In the genomic region with DNA sequence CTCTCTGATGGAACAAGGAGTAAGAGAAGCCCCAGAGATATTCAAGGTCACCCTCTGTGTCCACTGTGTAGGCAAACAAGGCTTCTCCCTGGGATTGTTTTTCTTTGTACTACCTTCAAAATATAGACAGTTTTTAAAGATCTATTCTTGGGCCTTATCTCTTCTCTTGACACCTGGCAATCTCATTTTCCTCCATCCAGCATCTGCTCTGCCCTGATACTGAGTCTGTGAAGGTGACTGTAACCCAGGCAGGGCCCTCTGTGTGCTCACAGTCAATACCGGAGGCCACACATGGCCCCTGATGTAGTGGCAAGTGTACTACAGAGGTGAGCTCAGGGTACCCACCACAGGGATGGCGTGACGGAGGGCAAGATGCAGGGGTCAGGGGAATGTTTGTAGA, we compare ENCODE assay signal across 32 cellular contexts.
"Had no signal": no experiment of that assay in that cellular context is flagged by ENCODE, and none has a peak within 500 bp of the region (broad histone marks: within the 10 kb centered on the region; RNA-seq: fewer than 3 reads in every experiment).

No MANE protein-coding gene starts in this region.

- H3K36me3 ChIP-seq: brain microvascular endothelial cell, esophagus muscularis mucosa, gastrocnemius medialis, heart right ventricle, WERI-Rb-1 had no signal

- H3K4me3 ChIP-seq: esophagus muscularis mucosa, gastrocnemius medialis, heart right ventricle had no signal

- H3K27ac ChIP-seq: brain microvascular endothelial cell, esophagus muscularis mucosa, foreskin keratinocyte, gastrocnemius medialis, heart right ventricle, WERI-Rb-1 had no signal

- H3K4me3 Mint-ChIP-seq: activated B cell treated with CpG ODN at 0.5 μM for 24 hours; activated CD8-positive, alpha-beta memory T cell treated with anti-CD3 and anti-CD28 coated beads, Interleukin-2, amount 10 ng/mL, durations not matched to agents 7 days and 5 days; activated CD8-positive, alpha-beta T cell treated with anti-CD3 and anti-CD28 coated beads for 36 hours; activated naive CD4-positive, alpha-beta T cell treated with anti-CD3 and anti-CD28 coated beads, Interleukin-2, amount 10 ng/mL, durations not matched to agents 7 days and 5 days; activated naive CD8-positive, alpha-beta T cell; activated T-helper 1 cell treated with anti-CD3 and anti-CD28 coated beads, Interleukin-12 subunit alpha, Interleukin-12 subunit beta, Interleukin-2, Interleukin-4 antibody, amounts not matched to agents 30 ng/mL and 10 ng/mL and 1 ng/mL, durations not matched to agents 14 hours and 24 hours and 36 hours; central memory CD8-positive, alpha-beta T cell; effector memory CD8-positive, alpha-beta T cell; T-helper 17 cell; T-helper 2 cell treated with Interferon-gamma antibody and Interleukin-4, amounts not matched to agents 5 μg/mL and 100 μg/mL, for 36 hours had no signal

- DNase-seq: activated B cell treated with CpG ODN at 0.5 μM for 24 hours; activated CD4-positive, alpha-beta T cell treated with anti-CD3 and anti-CD28 coated beads for 48 hours; activated CD4-positive, alpha-beta T cell treated with anti-CD3 and anti-CD28 coated beads, Interleukin-2, amount 50 U/mL, for 1 hour; activated CD4-positive, alpha-beta T cell treated with anti-CD3 and anti-CD28 coated beads, Interleukin-2, amount 50 U/mL, for 48 hours; activated CD8-positive, alpha-beta memory T cell treated with anti-CD3 and anti-CD28 coated beads, Interleukin-2, amount 10 ng/mL, durations not matched to agents 7 days and 5 days; activated CD8-positive, alpha-beta memory T cell treated with anti-CD3 and anti-CD28 coated beads, Interleukin-2, amount 50 U/mL, for 4 hours; activated CD8-positive, alpha-beta T cell treated with anti-CD3 and anti-CD28 coated beads for 36 hours; activated effector memory CD4-positive, alpha-beta T cell treated with anti-CD3 and anti-CD28 coated beads, Interleukin-2, amount 50 U/mL, for 16 hours; activated naive CD4-positive, alpha-beta T cell treated with anti-CD3 and anti-CD28 coated beads, Interleukin-2, amount 10 ng/mL, durations not matched to agents 7 days and 5 days; activated T-cell treated with anti-CD3 and anti-CD28 coated beads, Interleukin-2, amount 50 U/mL, for 1 hour; activated T-cell treated with anti-CD3 and anti-CD28 coated beads, Interleukin-2, amount 50 U/mL, for 48 hours; amniotic stem cell; anterior cingulate cortex; brain microvascular endothelial cell; cortex of kidney; dermis blood vessel endothelial cell; effector CD4-positive, alpha-beta T cell; effector memory CD8-positive, alpha-beta T cell; erythroblast; foreskin keratinocyte; gastrocnemius medialis; heart right ventricle; T-helper 1 cell; T-helper 17 cell; T1000; WERI-Rb-1 had no signal

- H3K36me3 Mint-ChIP-seq: activated CD8-positive, alpha-beta memory T cell treated with anti-CD3 and anti-CD28 coated beads, Interleukin-2, amount 10 ng/mL, durations not matched to agents 7 days and 5 days; activated naive CD4-positive, alpha-beta T cell treated with anti-CD3 and anti-CD28 coated beads, Interleukin-2, amount 10 ng/mL, durations not matched to agents 7 days and 5 days had no signal

- H3K27me3 Mint-ChIP-seq: activated CD8-positive, alpha-beta T cell treated with anti-CD3 and anti-CD28 coated beads for 36 hours had no signal

- H3K27ac Mint-ChIP-seq: activated B cell treated with CpG ODN at 0.5 μM for 24 hours; activated CD8-positive, alpha-beta memory T cell treated with anti-CD3 and anti-CD28 coated beads, Interleukin-2, amount 10 ng/mL, durations not matched to agents 7 days and 5 days; activated CD8-positive, alpha-beta T cell treated with anti-CD3 and anti-CD28 coated beads for 36 hours; activated naive CD4-positive, alpha-beta T cell treated with anti-CD3 and anti-CD28 coated beads, Interleukin-2, amount 10 ng/mL, durations not matched to agents 7 days and 5 days; activated naive CD8-positive, alpha-beta T cell; activated T-helper 1 cell treated with anti-CD3 and anti-CD28 coated beads, Interleukin-12 subunit alpha, Interleukin-12 subunit beta, Interleukin-2, Interleukin-4 antibody, amounts not matched to agents 30 ng/mL and 10 ng/mL and 1 ng/mL, durations not matched to agents 14 hours and 24 hours and 36 hours; activated T-helper 2 cell treated with anti-CD3 and anti-CD28 coated beads, Interferon-gamma antibody, Interleukin-2, Interleukin-4, amounts not matched to agents 10 μg/mL and 5 μg/mL and 100 μg/mL, durations not matched to agents 14 hours and 24 hours and 36 hours; effector memory CD8-positive, alpha-beta T cell; T-helper 17 cell; T-helper 2 cell treated with Interferon-gamma antibody and Interleukin-4, amounts not matched to agents 5 μg/mL and 100 μg/mL, for 36 hours had no signal

- H3K4me1 ChIP-seq: foreskin keratinocyte, gastrocnemius medialis, heart right ventricle had no signal

- H3K9me3 ChIP-seq: esophagus muscularis mucosa, gastrocnemius medialis had no signal

- H3K9me3 Mint-ChIP-seq: activated B cell treated with CpG ODN at 0.5 μM for 24 hours; activated naive CD4-positive, alpha-beta T cell treated with anti-CD3 and anti-CD28 coated beads, Interleukin-2, amount 10 ng/mL, durations not matched to agents 7 days and 5 days; activated T-helper 1 cell treated with anti-CD3 and anti-CD28 coated beads, Interleukin-12 subunit alpha, Interleukin-12 subunit beta, Interleukin-2, Interleukin-4 antibody, amounts not matched to agents 30 ng/mL and 10 ng/mL and 1 ng/mL, durations not matched to agents 14 hours and 24 hours and 36 hours; activated T-helper 2 cell treated with anti-CD3 and anti-CD28 coated beads, Interferon-gamma antibody, Interleukin-2, Interleukin-4, amounts not matched to agents 10 μg/mL and 5 μg/mL and 100 μg/mL, durations not matched to agents 14 hours and 24 hours and 36 hours; central memory CD8-positive, alpha-beta T cell; effector memory CD8-positive, alpha-beta T cell; T-helper 2 cell treated with Interferon-gamma antibody and Interleukin-4, amounts not matched to agents 5 μg/mL and 100 μg/mL, for 36 hours had no signal

- H3K27me3 ChIP-seq: brain microvascular endothelial cell, foreskin keratinocyte had no signal

- H3K4me1 Mint-ChIP-seq: activated B cell treated with CpG ODN at 0.5 μM for 24 hours; activated CD8-positive, alpha-beta memory T cell treated with anti-CD3 and anti-CD28 coated beads, Interleukin-2, amount 10 ng/mL, durations not matched to agents 7 days and 5 days; activated naive CD4-positive, alpha-beta T cell treated with anti-CD3 and anti-CD28 coated beads, Interleukin-2, amount 10 ng/mL, durations not matched to agents 7 days and 5 days; central memory CD8-positive, alpha-beta T cell; T-helper 17 cell had no signal
